ENCODE assay signal across 9 cellular contexts in the genomic region with DNA sequence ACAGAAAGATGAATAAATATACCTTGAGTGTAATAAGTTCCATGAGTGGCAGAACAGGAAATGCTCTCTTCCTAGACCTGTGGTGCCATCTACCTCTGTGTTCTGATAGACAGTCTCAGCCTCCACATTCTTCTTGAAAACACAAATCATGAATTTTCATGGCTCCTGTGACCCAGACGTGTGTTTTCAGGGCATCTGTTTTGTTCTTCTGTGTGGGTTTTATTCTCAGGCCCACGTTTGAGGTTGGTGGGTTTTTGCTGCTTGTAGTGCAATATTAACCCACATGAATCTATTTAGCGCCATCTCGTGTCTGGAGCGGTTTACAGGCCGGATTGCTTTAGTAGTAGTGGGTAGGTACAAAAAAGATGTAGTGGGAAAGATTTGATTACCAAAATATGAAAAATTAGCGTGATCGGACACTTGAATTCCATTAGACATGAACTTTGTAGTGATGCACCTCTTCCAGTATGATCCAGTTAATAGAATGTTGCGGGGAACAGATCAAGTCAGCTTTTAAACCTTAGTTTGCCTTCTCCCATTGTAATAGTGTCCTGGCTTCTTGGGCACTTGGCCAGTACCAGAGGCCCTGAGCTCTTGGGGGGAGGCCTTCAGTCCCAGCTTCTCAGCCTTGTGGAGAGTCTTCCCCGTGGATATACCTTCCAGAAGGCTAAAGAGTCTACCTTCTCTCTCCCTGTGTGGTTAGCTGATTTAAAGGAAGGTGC.
DNase-seq lines count a peak whose midpoint lies in the region; ATAC-seq and TF ChIP-seq lines count a peak whose summit lies in the region.
"Had no signal": no experiment of that assay in that cellular context is flagged by ENCODE, and none has a peak within 500 bp of the region (broad histone marks: within the 10 kb centered on the region; RNA-seq: fewer than 3 reads in every experiment).

No MANE protein-coding gene starts in this region.

- ATAC-seq in HCT116 (peak; percentile 77), right lobe of liver (peak; percentile 51 to 75 (median 60)), HG03139 (IDR thresholded peaks at IDR 0.05; ENCODE audit: unreplicated experiment) (no peak), HG03354 (IDR thresholded peaks at IDR 0.05; ENCODE audit: poor library complexity, severe bottlenecking, unreplicated experiment) (no peak)

- H4K20me1 ChIP-seq in HCT116 (ENCODE audit: insufficient read depth), result no peaks in the 10 kb centered on the region

- no peak overlapping the region for H3K4me2 ChIP-seq in HCT116 (ENCODE audit: low read length)

- H3K4me1 Mint-ChIP-seq in chondrocyte (ENCODE audit: low read depth), result peaks cover 6% of the 10 kb centered on the region

- H3K4me3 ChIP-seq in HCT116 (replicated peaks in 1 of 2; ENCODE audit: low read depth in 1 of 2, low read length in 2 of 2) (no peak overlapping the region), right lobe of liver (no peak overlapping the region)
- H3K4me3 ChIP-seq: SK-N-MC had no signal

- RAD21 ChIA-PET in HCT116 (lab: Charles Lee; ENCODE audit: low non-redundant PET in 1 of 2, low total read pairs in 2 of 2, uncharacterized antibody in 2 of 2, unreplicated experiment in 2 of 2), result no interaction called here

- H3K4me3 Mint-ChIP-seq in chondrocyte (ENCODE audit: unreplicated experiment), result no peak overlapping the region

- H3K9me3 ChIP-seq in HCT116 (ENCODE audit: control insufficient read depth in 1 of 2, insufficient read depth in 1 of 2, low read depth in 1 of 2, low read length in 2 of 2) (no peaks in the 10 kb centered on the region), right lobe of liver (no peaks in the 10 kb centered on the region)

- H3K9me3 Mint-ChIP-seq in chondrocyte (ENCODE audit: low read depth), result no peaks in the 10 kb centered on the region

- H3K27ac Mint-ChIP-seq in chondrocyte (ENCODE audit: unreplicated experiment), result no peak overlapping the region

- no TSS peak for BruUV-seq in HCT116 (replicated peaks; lab: Mats Ljungman, UMichigan)

- peak; percentile 46 for TF ChIP-seq RAD21 in HCT116 (IDR thresholded peaks at IDR 0.05; ENCODE audit: low read depth)

- H3K9me2 ChIP-seq in HCT116 (ENCODE audit: insufficient read depth), result no peaks in the 10 kb centered on the region

- H3K27ac ChIP-seq in HCT116 (ENCODE audit: low read depth, low read length) (no peak overlapping the region), right lobe of liver (no peak overlapping the region)
- H3K27ac ChIP-seq: SK-N-MC had no signal

- H3K36me3 Mint-ChIP-seq in chondrocyte (ENCODE audit: low read depth), result no peaks in the 10 kb centered on the region

- H3K27me3 ChIP-seq in HCT116 (ENCODE audit: insufficient read depth, low read length) (0 out of 2 replicates have a peak, but pooled peaks cover 3% of the 10 kb centered on the region), right lobe of liver (no peaks in the 10 kb centered on the region)

- H2AFZ ChIP-seq in HCT116 (ENCODE audit: low read depth, low read length, poor library complexity, severe bottlenecking), result no peak overlapping the region

- H3K79me2 ChIP-seq in HCT116 (ENCODE audit: insufficient read depth, low read length), result no peaks in the 10 kb centered on the region

- TF ChIP-seq POLR2A in HCT116 (IDR thresholded peaks at IDR 0.05; ENCODE audit: borderline replicate concordance, extremely low read depth, insufficient read depth, insufficient read length) (no peak), right lobe of liver (IDR thresholded peaks at IDR 0.05) (no peak)

- DNase-seq in EL (peak; percentile 59), HCT116 (ENCODE audit: low read depth, low spot score) (peak; percentile 8), NCI-H82 (lab: John Stamatoyannopoulos, UW) (peak; percentile 73), chondrocyte (ENCODE audit: low spot score) (no peak), right lobe of liver (peak in 1 of 3 donors; percentile 39), activated gamma-delta T cell treated with Interleukin-2 at 50 U/mL for 16 hours (no peak)

- no peak overlapping the region for H3K9ac ChIP-seq in HCT116 (ENCODE audit: low read length)

- peaks cover 12% of the 10 kb centered on the region for H3K27me3 Mint-ChIP-seq in chondrocyte (ENCODE audit: low read depth)

- H3K4me1 ChIP-seq in HCT116 (ENCODE audit: control insufficient read depth in 1 of 2, insufficient read depth in 2 of 2, low read length in 2 of 2) (no peaks in the 10 kb centered on the region), right lobe of liver (no peaks in the 10 kb centered on the region)

- CTCF ChIA-PET in HCT116 (lab: Charles Lee), result interaction anchor here (1.2 to 1.3 kb wide), 2 partner anchors 476 to 477 kb away, joined by 3 to 5 read pairs; no protein-coding TSS in a partner anchor

- POLR2A ChIA-PET in HCT116 (lab: Charles Lee), result no interaction called here

- intact Hi-C loops in HCT116 (cut with micrococcal nuclease) (loop anchor here (1.0 kb wide), 1 partner anchor 476 kb away; no protein-coding TSS in a partner anchor), right lobe of liver (cut with DNase I) (no loop called here)

- no peaks in the 10 kb centered on the region for H3K36me3 ChIP-seq in HCT116 (ENCODE audit: control insufficient read depth in 1 of 2, insufficient read depth in 2 of 2, low read length in 2 of 2)
- no peaks in the 10 kb centered on the region for H3K36me3 ChIP-seq in right lobe of liver

- TF ChIP-seq CTCF in HCT116 (IDR thresholded peaks at IDR 0.05 in 2 of 3, conservative IDR thresholded peaks at IDR 0.05 in 1 of 3; ENCODE audit: borderline replicate concordance in 1 of 3, insufficient read depth in 1 of 3, low read depth in 2 of 3, low read length in 2 of 3), result peak; percentile 33 to 59 (median 40); a peak in 5 of 6 replicates
- peak; percentile 91 for TF ChIP-seq CTCF in chondrocyte (IDR thresholded peaks at IDR 0.05)
- TF ChIP-seq CTCF in right lobe of liver (IDR thresholded peaks at IDR 0.05), result peak; percentile 26 to 60 (median 42)

- 20% methylated on average over 10 of the region's 10 CpGs for WGBS in right lobe of liver (ENCODE audit: insufficient coverage, low coverage, low lambda C conversion rate, missing lambda C conversion rate)

TF ChIP-seq in HCT116, 20 proteins besides CTCF, POLR2A, EP300 and RAD21:
- TF ChIP-seq SRF (IDR thresholded peaks at IDR 0.05; ENCODE audit: low read depth) (no peak), EZH2 (IDR thresholded peaks at IDR 0.05) (no peak), SP1 (IDR thresholded peaks at IDR 0.05; ENCODE audit: low read depth) (no peak), SIN3A (IDR thresholded peaks at IDR 0.05; ENCODE audit: low read depth) (no peak), ELF1 (IDR thresholded peaks at IDR 0.05; ENCODE audit: borderline replicate concordance, low read depth) (no peak), JUND (IDR thresholded peaks at IDR 0.05) (no peak)
- TF ChIP-seq, protein P1, sequence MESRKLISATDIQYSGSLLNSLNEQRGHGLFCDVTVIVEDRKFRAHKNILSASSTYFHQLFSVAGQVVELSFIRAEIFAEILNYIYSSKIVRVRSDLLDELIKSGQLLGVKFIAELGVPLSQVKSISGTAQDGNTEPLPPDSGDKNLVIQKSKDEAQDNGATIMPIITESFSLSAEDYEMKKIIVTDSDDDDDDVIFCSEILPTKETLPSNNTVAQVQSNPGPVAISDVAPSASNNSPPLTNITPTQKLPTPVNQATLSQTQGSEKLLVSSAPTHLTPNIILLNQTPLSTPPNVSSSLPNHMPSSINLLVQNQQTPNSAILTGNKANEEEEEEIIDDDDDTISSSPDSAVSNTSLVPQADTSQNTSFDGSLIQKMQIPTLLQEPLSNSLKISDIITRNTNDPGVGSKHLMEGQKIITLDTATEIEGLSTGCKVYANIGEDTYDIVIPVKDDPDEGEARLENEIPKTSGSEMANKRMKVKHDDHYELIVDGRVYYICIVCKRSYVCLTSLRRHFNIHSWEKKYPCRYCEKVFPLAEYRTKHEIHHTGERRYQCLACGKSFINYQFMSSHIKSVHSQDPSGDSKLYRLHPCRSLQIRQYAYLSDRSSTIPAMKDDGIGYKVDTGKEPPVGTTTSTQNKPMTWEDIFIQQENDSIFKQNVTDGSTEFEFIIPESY (IDR thresholded peaks at IDR 0.05; ENCODE audit: extremely low read depth, insufficient replicate concordance, low read length), result no peak

Comparison
In these comparisons a context has a peak if more than half of its experiments do, and no peak if none do; other contexts are left out.
1. DNase-seq: peak in EL (single experiment), HCT116 (single experiment) and NCI-H82 (single experiment); none in chondrocyte (single experiment) and activated gamma-delta T cell treated with Interleukin-2 at 50 U/mL for 16 hours (single experiment).
2. ATAC-seq: peak in HCT116 (single experiment) and right lobe of liver (4 of 4); none in HG03139 (single experiment) and HG03354 (single experiment).
3. CTCF ChIP-seq: peak in every context shown above with its lines; median percentile 91 in chondrocyte; 42 in right lobe of liver; 40 in HCT116.